Comparison of ENCODE assay signal across 8 cellular contexts in the genomic region with DNA sequence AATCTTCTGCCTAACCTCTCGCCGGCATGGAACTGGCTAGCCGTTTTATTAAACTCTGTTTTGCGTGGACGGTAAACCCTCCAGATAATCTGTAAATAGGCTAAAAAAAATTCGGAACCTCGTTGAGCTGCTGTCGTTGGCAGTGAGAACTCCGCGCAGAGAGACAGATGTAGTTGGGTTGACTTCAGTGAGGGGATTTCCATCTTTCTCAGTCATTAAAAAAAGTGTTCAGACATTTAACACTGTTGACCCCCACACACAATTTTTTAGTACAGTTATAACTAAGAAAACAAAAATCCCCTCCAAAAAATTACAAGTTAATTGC. TPM values are rescaled to one million over a fixed set of nuclear protein-coding genes. Genes with fewer than 3 reads are reported as not detected.
A peak's percentile ranks its signal among the peaks of the same experiment; 100 is the strongest.
DNase-seq lines count a peak whose midpoint lies in the region; ATAC-seq and TF ChIP-seq lines count a peak whose summit lies in the region.

No MANE protein-coding gene starts in this region.

- peak; percentile 2 for ATAC-seq in HG03521 (IDR thresholded peaks at IDR 0.05; ENCODE audit: unreplicated experiment)
- ATAC-seq in right lobe of liver = peak in 1 of 4 donors; percentile 1
- no peak for ATAC-seq in GM19324 (IDR thresholded peaks at IDR 0.05; ENCODE audit: low FRiP score, unreplicated experiment)

- TF ChIP-seq CTCF in ascending aorta (IDR thresholded peaks at IDR 0.05) = no peak
- no peak for TF ChIP-seq CTCF in right lobe of liver (IDR thresholded peaks at IDR 0.05)

- H3K27me3 ChIP-seq in ascending aorta (no peaks in the 10 kb centered on the region), right lobe of liver (no peaks in the 10 kb centered on the region)

- H3K4me3 ChIP-seq in ascending aorta (peak overlapping the region; percentile 72), right lobe of liver (peak overlapping the region; percentile 71 to 92 (median 75)), urinary bladder (ENCODE audit: low read depth, low read length) (peak overlapping the region; percentile 84)

- H3K27ac ChIP-seq in ascending aorta (peak overlapping the region; percentile 90 to 91), right lobe of liver (peak overlapping the region; percentile 83 to 95 (median 87)), urinary bladder (ENCODE audit: low read depth) (peak overlapping the region; percentile 89)

- no peaks in the 10 kb centered on the region for H3K9me3 ChIP-seq in ascending aorta
- no peaks in the 10 kb centered on the region for H3K9me3 ChIP-seq in right lobe of liver

- peaks cover 0 to 46% of the 10 kb centered on the region in 2 donors for H3K4me1 ChIP-seq in ascending aorta
- H3K4me1 ChIP-seq in right lobe of liver = peaks cover 0 to 19% (median 5%) of the 10 kb centered on the region in 4 donors
- H3K4me1 ChIP-seq in urinary bladder (ENCODE audit: insufficient read depth) = no peaks in the 10 kb centered on the region

- intact Hi-C loops in ascending aorta (cut with DNase I) (no loop called here), right lobe of liver (cut with DNase I) (no loop called here)

- no peak for TF ChIP-seq POLR2A in right lobe of liver (IDR thresholded peaks at IDR 0.05)

- 0% methylated on average over 10 of the region's 10 CpGs for WGBS in right lobe of liver (ENCODE audit: insufficient coverage, low coverage, low lambda C conversion rate, missing lambda C conversion rate)
- WGBS in urinary bladder = under 1% methylated on average over 10 of the region's 10 CpGs

- H3K36me3 ChIP-seq in ascending aorta = peaks cover 19 to 20% of the 10 kb centered on the region in 2 donors
- H3K36me3 ChIP-seq in right lobe of liver = peaks cover 0 to 41% (median 22%) of the 10 kb centered on the region in 4 donors
- peaks cover 2% of the 10 kb centered on the region for H3K36me3 ChIP-seq in urinary bladder (ENCODE audit: insufficient read depth)

- peak; percentile 54 for DNase-seq in stimulated activated CD4-positive, alpha-beta T cell treated with anti-CD3 and anti-CD28 coated beads, Interleukin-4, amount 100 ng/mL, for 24 hours
- no peak for DNase-seq in stimulated activated CD4-positive, alpha-beta T cell treated with anti-CD3 and anti-CD28 coated beads, Interleukin-2, amount 100 ng/mL, for 24 hours
- DNase-seq in ascending aorta (ENCODE audit: low spot score in 2 of 2) (no peak), right lobe of liver (no peak), NCI-H510A (lab: John Stamatoyannopoulos, UW) (no peak)

RNA-seq across cellular contexts. Expression of gene PARK7, which starts 0.5 kb away (rescaled TPM):
- total RNA-seq in ascending aorta (103 TPM), right lobe of liver (100 to 1,000 TPM; 144 to 218 (median 173) TPM), urinary bladder (132 TPM)
- polyA plus RNA-seq in urinary bladder = 297 TPM

RNA-seq across cellular contexts. Expression of gene TNFRSF9, which starts 21.3 kb away (rescaled TPM):
- total RNA-seq in ascending aorta = not detected
- under 1 TPM in 4 of 6 experiments, not detected in 2; 0.06 to 0.22 (median 0.10) TPM for total RNA-seq in right lobe of liver
- total RNA-seq in urinary bladder = 0.16 TPM
- polyA plus RNA-seq in urinary bladder = not detected
